8 cellular contexts compared by ENCODE assay signal in the genomic region with DNA sequence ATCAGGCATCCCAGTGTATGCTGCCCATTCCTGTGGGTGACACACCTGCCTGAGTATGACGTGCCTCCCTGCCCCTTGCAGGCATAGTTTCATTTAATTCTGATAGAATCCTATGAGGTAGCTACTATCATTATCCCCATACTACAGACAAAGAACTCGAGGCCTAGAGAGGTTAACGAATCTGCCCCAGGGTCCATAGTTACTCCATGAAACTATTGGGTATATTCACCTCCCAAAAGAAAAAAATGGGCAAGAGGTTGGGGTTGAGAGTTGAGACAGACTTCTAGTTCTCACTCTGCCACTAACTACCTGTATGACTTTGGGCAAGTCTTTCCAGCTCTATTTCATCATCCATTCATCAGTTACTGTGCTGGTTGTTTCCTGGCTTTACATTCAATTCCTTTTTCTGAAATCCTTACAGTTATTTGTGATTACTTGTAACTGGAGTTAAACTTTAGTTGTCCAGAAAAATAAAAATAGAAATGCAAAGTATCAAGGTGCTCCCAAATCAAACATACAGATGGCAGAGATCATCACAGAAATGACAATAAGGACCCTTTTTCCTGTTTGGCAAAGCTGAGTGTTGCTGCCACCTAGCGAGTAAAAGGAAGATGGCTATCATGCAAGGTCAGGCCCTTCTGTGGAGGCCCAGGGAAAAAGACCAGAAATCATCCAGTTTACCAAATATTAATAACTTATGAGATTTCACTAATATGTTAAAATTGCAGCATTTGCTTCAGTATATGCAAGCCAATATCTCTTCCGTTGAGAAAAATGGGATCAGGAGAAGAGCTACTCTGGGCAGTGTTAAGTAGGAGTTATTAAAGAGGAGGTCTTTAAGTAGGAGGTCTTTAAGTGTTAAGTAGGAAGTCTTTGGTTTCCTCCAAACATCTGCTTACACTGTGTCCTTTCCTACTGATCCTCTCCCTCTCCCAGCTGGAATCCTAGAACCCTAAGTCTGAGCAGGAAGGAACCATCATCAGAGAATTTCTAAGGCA. TPM values are rescaled to one million over a fixed set of nuclear protein-coding genes. Genes with fewer than 3 reads are reported as not detected.
DNase-seq lines count a peak whose midpoint lies in the region; ATAC-seq and TF ChIP-seq lines count a peak whose summit lies in the region.

No MANE protein-coding gene starts in this region.

- DNase-seq in NCI-H1105 treated with DMSO at 0.1 percent for 48 hours (lab: John Stamatoyannopoulos, UW) (peak; percentile 47), NCI-H1105 (lab: John Stamatoyannopoulos, UW) (no peak), HFF-Myc (ENCODE audit: extremely low read depth, low read depth) (no peak), NCI-H526 (lab: John Stamatoyannopoulos, UW) (peak; percentile 7 to 68), esophagus muscularis mucosa (ENCODE audit: extremely low spot score) (no peak), osteocyte (ENCODE audit: extremely low spot score, unreplicated experiment) (no peak)
- peak; percentile 9 to 10 for DNase-seq in activated CD8-positive, alpha-beta memory T cell treated with anti-CD3 and anti-CD28 coated beads for 4 hours (ENCODE audit: low read depth in 2 of 2)

- no peak for ATAC-seq in HG03045 (IDR thresholded peaks at IDR 0.05; ENCODE audit: unreplicated experiment)

- TF ChIP-seq POLR2A in esophagus muscularis mucosa (IDR thresholded peaks at IDR 0.05; ENCODE audit: low read depth) = no peak

- H3K36me3 Mint-ChIP-seq in osteocyte (ENCODE audit: unreplicated experiment) = no peaks in the 10 kb centered on the region

- peak overlapping the region; percentile 42 for H3K27ac Mint-ChIP-seq in osteocyte (ENCODE audit: unreplicated experiment)

- H3K4me3 Mint-ChIP-seq in osteocyte (ENCODE audit: unreplicated experiment) = no peak overlapping the region

- peaks cover 11% of the 10 kb centered on the region for H3K4me1 Mint-ChIP-seq in osteocyte (ENCODE audit: unreplicated experiment)

- no peaks in the 10 kb centered on the region for H3K9me3 ChIP-seq in esophagus muscularis mucosa

- no peaks in the 10 kb centered on the region for H3K36me3 ChIP-seq in esophagus muscularis mucosa

- H3K27me3 Mint-ChIP-seq in osteocyte (ENCODE audit: unreplicated experiment) = no peaks in the 10 kb centered on the region

- WGBS in esophagus muscularis mucosa = 55% methylated on average over 5 of the region's 5 CpGs

- no peaks in the 10 kb centered on the region for H3K9me3 Mint-ChIP-seq in osteocyte (ENCODE audit: unreplicated experiment)

- no peak overlapping the region for H3K27ac ChIP-seq in esophagus muscularis mucosa (replicated peaks in 1 of 4)

- H3K4me1 ChIP-seq in esophagus muscularis mucosa = no peaks in the 10 kb centered on the region

- peak; percentile 66 for TF ChIP-seq CTCF in HFF-Myc (IDR thresholded peaks at IDR 0.05; ENCODE audit: low read depth, low read length, missing control alignments)
- peak; percentile 74 to 79 (median 79) for TF ChIP-seq CTCF in esophagus muscularis mucosa (IDR thresholded peaks at IDR 0.05)
- peak; percentile 82 for TF ChIP-seq CTCF in osteocyte (IDR thresholded peaks at IDR 0.05)

- H3K4me3 ChIP-seq in HFF-Myc (replicated peaks; ENCODE audit: low read depth, low read length) (no peak overlapping the region), esophagus muscularis mucosa (no peak overlapping the region)

- H3K27me3 ChIP-seq in esophagus muscularis mucosa = no peaks in the 10 kb centered on the region

- intact Hi-C loops in esophagus muscularis mucosa (cut with DNase I) = loop anchor here (2.0 to 5.0 kb wide), 3 partner anchors 51 to 242 kb away; no protein-coding TSS in a partner anchor

- no peak for TF ChIP-seq EP300 in esophagus muscularis mucosa (IDR thresholded peaks at IDR 0.05)

RNA-seq across cellular contexts. Expression of gene MAP7D3, which starts 17.1 kb away (rescaled TPM):
- total RNA-seq in esophagus muscularis mucosa (10 to 100 TPM; 14.5 to 21.2 (median 17.1) TPM), osteocyte (84.7 and 87.4 TPM in 2 replicates)

RNA-seq across cellular contexts. Expression of gene ADGRG4, which starts 32.4 kb away (rescaled TPM):
- under 1 TPM in 3 of 4 donors, not detected in 1; under 0.01 to 0.17 (median 0.06) TPM for total RNA-seq in esophagus muscularis mucosa
- total RNA-seq in osteocyte = 0.13 and 0.16 TPM in 2 replicates

Comparison
In these comparisons a context has a peak if more than half of its experiments do, and no peak if none do; other contexts are left out.
1. DNase-seq: peak in NCI-H1105 treated with DMSO at 0.1 percent for 48 hours (single experiment), NCI-H526 (2 of 2) and activated CD8-positive, alpha-beta memory T cell treated with anti-CD3 and anti-CD28 coated beads for 4 hours (2 of 2); none in NCI-H1105 (single experiment), HFF-Myc (single experiment), esophagus muscularis mucosa (single experiment) and osteocyte (single experiment).
2. Peak in every context shown above with its lines, with median percentiles within 50 percentile points of each other: CTCF ChIP-seq.